ENCODE assay signal across 8 cellular contexts in the genomic region with DNA sequence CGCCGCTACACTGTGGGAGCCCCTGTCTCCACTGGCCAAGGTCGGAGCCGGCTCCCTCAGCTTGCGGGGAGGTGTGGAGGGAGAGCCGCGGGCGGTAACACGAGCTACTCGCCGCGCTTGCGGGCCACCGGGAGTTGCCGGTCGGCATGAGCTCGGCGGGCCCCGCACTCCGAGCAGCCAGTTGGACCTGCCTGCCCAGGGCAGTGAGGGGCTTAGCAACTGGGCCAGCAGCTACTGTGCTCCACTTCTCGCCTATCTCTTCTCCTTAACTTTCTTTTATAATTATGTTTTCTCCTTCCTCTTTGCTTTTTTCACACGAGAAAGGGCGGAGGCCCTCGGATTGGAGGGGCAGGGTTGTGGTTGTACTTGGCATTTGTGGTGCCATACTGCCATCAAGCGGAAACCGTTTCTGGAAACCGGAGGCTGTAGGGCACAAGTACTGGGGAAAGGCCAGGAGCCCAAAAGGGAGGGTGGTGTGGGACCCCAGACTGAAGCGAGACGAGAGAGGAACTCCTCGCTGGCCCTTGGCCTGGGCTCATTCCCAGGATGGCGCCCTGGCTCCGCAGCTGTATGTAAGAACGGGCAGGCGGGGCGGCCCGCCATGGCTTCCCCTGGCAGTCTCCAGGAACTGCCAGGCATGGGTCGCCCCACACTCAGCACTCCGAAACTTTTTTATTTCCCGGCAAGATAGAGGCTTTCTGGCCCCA. TPM values are rescaled to one million over a fixed set of nuclear protein-coding genes. Genes with fewer than 3 reads are reported as not detected.
DNase-seq lines count a peak whose midpoint lies in the region; ATAC-seq and TF ChIP-seq lines count a peak whose summit lies in the region.
"Not testable (repeated sequence)": the region's sequence is repeated elsewhere in the genome, so short reads cannot be mapped to it uniquely, and the experiment has no call there.

No MANE protein-coding gene starts in this region.

- POLR2A ChIA-PET in HEK293T (lab: Yijun Ruan, JAX): not testable (repeated sequence)

- peak overlapping the region; percentile 90; the same call in 1 of the 2 replicates for H3K27ac ChIP-seq in MM.1S (ENCODE audit: low read length)
- H3K27ac ChIP-seq in mesenchymal stem cell (ENCODE audit: low read length, poor library complexity, severe bottlenecking): not testable (repeated sequence)

- not testable (repeated sequence) for H3K4ac ChIP-seq in mesenchymal stem cell (ENCODE audit: low read depth in 1 of 2, low read length in 2 of 2)

- not testable (repeated sequence) for H3K9me2 ChIP-seq in MM.1S (replicated peaks; ENCODE audit: insufficient read depth, low read length)

- H3K27me3 ChIP-seq in MM.1S (replicated peaks; ENCODE audit: insufficient read depth, low read length); mesenchymal stem cell (ENCODE audit: control insufficient read depth in 1 of 2, insufficient read depth in 1 of 2, low read length in 2 of 2): not testable (repeated sequence)

- TF ChIP-seq CTCF in MM.1S (IDR thresholded peaks at IDR 0.05; ENCODE audit: low read length); astrocyte of the cerebellum (IDR thresholded peaks at IDR 0.05; ENCODE audit: low read depth, low read length, missing control alignments); fibroblast of mammary gland (conservative IDR thresholded peaks at IDR 0.05; ENCODE audit: control insufficient read depth, insufficient read depth, low read depth, low read length): not testable (repeated sequence)

- not testable (repeated sequence) for H4K8ac ChIP-seq in mesenchymal stem cell (ENCODE audit: low read length)

- not testable (repeated sequence) for H4K20me1 ChIP-seq in MM.1S (ENCODE audit: insufficient read depth, low read length)

- H2BK15ac ChIP-seq in mesenchymal stem cell (ENCODE audit: low read depth, poor library complexity, severe bottlenecking): not testable (repeated sequence)

- H2AFZ ChIP-seq in MM.1S (ENCODE audit: low read length); mesenchymal stem cell (ENCODE audit: low read depth, low read length): not testable (repeated sequence)

- H3K4me3 ChIP-seq in MM.1S (ENCODE audit: low read length) (peak overlapping the region; percentile 52), astrocyte of the cerebellum (ENCODE audit: low read depth, low read length) (peak overlapping the region; percentile 38), fibroblast of mammary gland (ENCODE audit: control insufficient read depth, low read depth, low read length) (peak overlapping the region; percentile 35), mesenchymal stem cell (ENCODE audit: insufficient read depth in 1 of 2, low read depth in 1 of 2, low read length in 2 of 2) (peak overlapping the region in 1 of 2 experiments; percentile 84)

- in situ Hi-C loops in astrocyte of the cerebellum (cut with HindIII; ENCODE audit: low sequenced_read_pairs): not testable (repeated sequence)

- peaks cover 23% of the 10 kb centered on the region for H3K79me2 ChIP-seq in MM.1S (ENCODE audit: low read length)

- not testable (repeated sequence) for H3K79me1 ChIP-seq in mesenchymal stem cell (replicated peaks; ENCODE audit: low read length, poor library complexity, severe bottlenecking)

- H3K18ac ChIP-seq in mesenchymal stem cell (ENCODE audit: low read depth in 1 of 2, low read length in 2 of 2): not testable (repeated sequence)

- WGBS in mesenchymal stem cell: 100% methylated on average over 7 of the region's 39 CpGs

- H2BK12ac ChIP-seq in mesenchymal stem cell (ENCODE audit: low read length in 2 of 2): not testable (repeated sequence)

- CTCF ChIA-PET in HEK293T (lab: Yijun Ruan, JAX): interaction anchor here (0.6 kb wide), 1 partner anchor 825 kb away, joined by 3 read pairs; no protein-coding TSS in a partner anchor

- H3K4me2 ChIP-seq in MM.1S (ENCODE audit: low read depth, low read length): peak overlapping the region; percentile 86
- H3K4me2 ChIP-seq in mesenchymal stem cell (ENCODE audit: low read length, poor library complexity, severe bottlenecking): not testable (repeated sequence)

- peaks cover 25% of the 10 kb centered on the region for H3K4me1 ChIP-seq in MM.1S (ENCODE audit: low read length)
- H3K4me1 ChIP-seq in mesenchymal stem cell (ENCODE audit: control insufficient read depth, insufficient read depth, low read depth, low read length): not testable (repeated sequence)

- DNase-seq in AG08396 (ENCODE audit: low spot score): peak; percentile 5
- not testable (repeated sequence) for DNase-seq in HEK293T (ENCODE audit: extremely low spot score); astrocyte of the cerebellum (ENCODE audit: low read depth); mesenchymal stem cell
- peak; percentile 56 for DNase-seq in MM.1S
- DNase-seq in fibroblast of mammary gland (ENCODE audit: low read depth): peak; percentile 21
- peak; percentile 69 for DNase-seq in sciatic nerve (ENCODE audit: low spot score)

- not testable (repeated sequence) for H4K91ac ChIP-seq in mesenchymal stem cell (ENCODE audit: low read length)

- H2BK120ac ChIP-seq in mesenchymal stem cell (ENCODE audit: low read depth, low read length): not testable (repeated sequence)

- not testable (repeated sequence) for H2BK5ac ChIP-seq in mesenchymal stem cell (ENCODE audit: low read depth, low read length, poor library complexity, severe bottlenecking)

- not testable (repeated sequence) for H3K14ac ChIP-seq in mesenchymal stem cell (ENCODE audit: low read length in 2 of 2)

- peak overlapping the region; percentile 86 for H3K9ac ChIP-seq in MM.1S (ENCODE audit: low read length)
- peak overlapping the region; percentile 87 for H3K9ac ChIP-seq in mesenchymal stem cell (ENCODE audit: low read length)

- not testable (repeated sequence) for H3K9me3 ChIP-seq in MM.1S (replicated peaks; ENCODE audit: insufficient read depth, low read length); mesenchymal stem cell (ENCODE audit: control insufficient read depth, low read length)

- H3K23ac ChIP-seq in mesenchymal stem cell (ENCODE audit: low read length in 2 of 2): not testable (repeated sequence)

- intact Hi-C loops in sciatic nerve (cut with DNase I): not testable (repeated sequence)

- ATAC-seq in GM18907 (IDR thresholded peaks at IDR 0.05; ENCODE audit: unreplicated experiment) (peak; percentile 27), sciatic nerve (peak; percentile 83)

- not testable (repeated sequence) for H3K36me3 ChIP-seq in MM.1S (replicated peaks; ENCODE audit: insufficient read depth, low read length)
- H3K36me3 ChIP-seq in mesenchymal stem cell (ENCODE audit: control insufficient read depth in 1 of 2, insufficient read depth in 2 of 2, low read depth in 1 of 2, low read length in 2 of 2): peaks cover 0 to 19% of the 10 kb centered on the region in 2 experiments

- not testable (repeated sequence) for H2AK5ac ChIP-seq in mesenchymal stem cell (ENCODE audit: low read length, severe bottlenecking)

- H3F3A ChIP-seq in MM.1S (ENCODE audit: insufficient read depth, low read length): peaks cover 29% of the 10 kb centered on the region

TF ChIP-seq in HEK293T, 16 proteins besides CTCF, POLR2A, EP300 and RAD21:
- peak; percentile 99 for TF ChIP-seq ZNF384 (IDR thresholded peaks at IDR 0.05)

RNA-seq across cellular contexts. Expression of gene NBDY, which starts 38.5 kb away (rescaled TPM):
- 125 TPM for polyA plus RNA-seq in mesenchymal stem cell (2013, experiment 1 of 2)
- 135 TPM for polyA plus RNA-seq in mesenchymal stem cell (2013, experiment 2 of 2)
- 37.6 TPM for total RNA-seq in sciatic nerve
